In the genomic region with DNA sequence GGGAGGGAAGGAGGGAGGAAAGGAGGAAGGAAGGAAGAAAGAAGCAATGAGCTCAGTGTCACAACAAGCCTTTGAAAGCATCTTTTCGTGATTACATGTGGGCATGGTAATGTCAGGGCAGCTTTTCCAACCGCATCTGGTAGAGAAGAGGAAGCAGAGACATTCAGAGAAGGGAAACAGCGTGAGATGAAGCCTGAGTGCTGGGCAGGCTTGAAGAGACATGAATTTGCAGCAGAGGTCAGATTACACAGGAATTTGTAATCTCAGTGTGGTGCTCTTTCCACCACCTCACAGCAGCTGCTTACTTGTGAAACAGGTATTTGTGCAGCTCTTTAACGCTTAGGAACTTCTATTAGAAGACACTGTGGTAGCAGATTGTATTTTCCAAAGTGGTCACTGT, we compare ENCODE assay signal across 15 cellular contexts.
DNase-seq lines count a peak whose midpoint lies in the region; ATAC-seq, FAIRE-seq and TF ChIP-seq lines count a peak whose summit lies in the region.
"Had no signal": no experiment of that assay in that cellular context is flagged by ENCODE, and none has a peak within 500 bp of the region (broad histone marks: within the 10 kb centered on the region; RNA-seq: fewer than 3 reads in every experiment).

No MANE protein-coding gene starts in this region.

- H3K36me3 ChIP-seq in mammary epithelial cell (ENCODE audit: insufficient read depth, low read length) (no peaks in the 10 kb centered on the region), GM12878 (ENCODE audit: control insufficient read depth in 2 of 2, insufficient read depth in 2 of 2, low read length in 1 of 2) (no peaks in the 10 kb centered on the region)
- H3K36me3 ChIP-seq: gastroesophageal sphincter had no signal

- H3K79me2 ChIP-seq in mammary epithelial cell (ENCODE audit: insufficient read depth, low read length) (no peaks in the 10 kb centered on the region), GM12878 (ENCODE audit: control insufficient read depth, insufficient read depth, low read length) (no peaks in the 10 kb centered on the region)

- in situ Hi-C loops in mammary epithelial cell (cut with MboI; ENCODE audit: low sequenced_read_pairs in 2 of 2), result no loop called here
- in situ Hi-C loops in GM12878 (cut with MboI), result no loop called here

- H2AFZ ChIP-seq in mammary epithelial cell (ENCODE audit: low read depth, low read length), result no peak overlapping the region
- no peak overlapping the region for H2AFZ ChIP-seq in GM12878 (ENCODE audit: control insufficient read depth, low read depth, low read length)

- H3K9me3 ChIP-seq in mammary epithelial cell (replicated peaks; ENCODE audit: insufficient read depth, low read length) (no peaks in the 10 kb centered on the region), GM12878 (replicated peaks; ENCODE audit: control insufficient read depth, insufficient read depth, low read length) (no peaks in the 10 kb centered on the region)
- H3K9me3 ChIP-seq: gastroesophageal sphincter had no signal

- no peaks in the 10 kb centered on the region for H3K27me3 ChIP-seq in mammary epithelial cell (ENCODE audit: insufficient read depth, low read length)
- H3K27me3 ChIP-seq in GM12878 (replicated peaks in 1 of 2; ENCODE audit: control insufficient read depth in 2 of 2, insufficient read depth in 2 of 2, low read length in 1 of 2), result no peaks in the 10 kb centered on the region; a peak in 1 of 4 replicates
- H3K27me3 ChIP-seq: gastroesophageal sphincter had no signal

- H3K4me3 ChIP-seq in mammary epithelial cell (replicated peaks in 1 of 3; ENCODE audit: insufficient read depth in 1 of 3, low read depth in 2 of 3, low read length in 3 of 3) (no peak overlapping the region), GM12878 (no peak overlapping the region)
- H3K4me3 ChIP-seq: gastroesophageal sphincter had no signal

- H4K20me1 ChIP-seq in mammary epithelial cell (ENCODE audit: insufficient read depth, low read length), result no peaks in the 10 kb centered on the region
- no peaks in the 10 kb centered on the region for H4K20me1 ChIP-seq in GM12878 (ENCODE audit: control insufficient read depth, insufficient read depth)

- RAD21 ChIA-PET in GM12878 (lab: Charles Lee; ENCODE audit: unreplicated experiment), result no interaction called here

- CTCF ChIA-PET in mammary epithelial cell (lab: Charles Lee; ENCODE audit: low non-redundant PET) (no interaction called here), MCF 10A (lab: Yijun Ruan, JAX) (interaction anchor here (0.6 kb wide), 1 partner anchor 9 kb away, joined by 3 read pairs; no protein-coding TSS in a partner anchor), GM12878 (lab: Yijun Ruan, JAX) (interaction anchor here (1.7 kb wide), 1 partner anchor 434 kb away, joined by 4 read pairs; no protein-coding TSS in a partner anchor)

- H3K4me2 ChIP-seq in mammary epithelial cell (ENCODE audit: insufficient read depth, low read depth, low read length) (no peak overlapping the region), GM12878 (ENCODE audit: control insufficient read depth, insufficient read depth) (no peak overlapping the region)

- TF ChIP-seq POLR2A in GM12878 (IDR thresholded peaks at IDR 0.05; ENCODE audit: low read depth, low read length), result no peak

- SMC1A ChIA-PET in GM12878 (lab: Charles Lee; ENCODE audit: uncharacterized antibody, unreplicated experiment), result interaction anchor here (0.6 kb wide), 1 partner anchor 96 kb away, joined by 3 read pairs; no protein-coding TSS in a partner anchor

- TF ChIP-seq EP300 in GM12878 (IDR thresholded peaks at IDR 0.05; ENCODE audit: borderline replicate concordance in 1 of 2, control insufficient read depth in 1 of 2, low read depth in 2 of 2, low read length in 2 of 2), result no peak

- H3K27ac ChIP-seq in mammary epithelial cell (ENCODE audit: insufficient read depth, low read depth, low read length) (no peak overlapping the region), GM12878 (ENCODE audit: control insufficient read depth, insufficient read depth) (no peak overlapping the region)
- H3K27ac ChIP-seq: gastroesophageal sphincter had no signal

- POLR2A ChIA-PET in MCF 10A (lab: Yijun Ruan, JAX) (interaction anchor here (0.6 kb wide), 1 partner anchor 45 kb away, joined by 3 read pairs; no protein-coding TSS in a partner anchor), GM12878 (lab: Charles Lee) (no interaction called here)

- BruUV-seq in mammary epithelial cell (replicated peaks; lab: Mats Ljungman, UMichigan), result no TSS peak
- no TSS peak for BruUV-seq in MCF 10A (replicated peaks; lab: Mats Ljungman, UMichigan)
- no TSS peak for BruUV-seq in GM12878 (replicated peaks; lab: Mats Ljungman, UMichigan)

- ATAC-seq in GM12878, result no peak
- ATAC-seq in stimulated activated naive B cell treated with anti-CD40 and anti-IgM and Interleukin-4, amounts not matched to agents 10 μg/mL and 1 μg/mL and 100 μg/mL, for 72 hours (replicated peaks), result peak; percentile 87 to 91
- ATAC-seq: gastroesophageal sphincter, T-helper 17 cell had no signal

- FAIRE-seq in GM12878 (lab: Jason Lieb, UNC), result no peak
- FAIRE-seq: islet of Langerhans had no signal

- H3K4me1 ChIP-seq in mammary epithelial cell (ENCODE audit: insufficient read depth, low read length) (no peaks in the 10 kb centered on the region), GM12878 (ENCODE audit: control insufficient read depth, insufficient read depth, low read length) (no peaks in the 10 kb centered on the region)
- H3K4me1 ChIP-seq: gastroesophageal sphincter had no signal

- H3K4me3 Mint-ChIP-seq in MCF 10A (ENCODE audit: unreplicated experiment), result no peak overlapping the region
- peak overlapping the region in 1 of 2 donors; percentile 7 for H3K4me3 Mint-ChIP-seq in stimulated activated naive B cell treated with anti-CD40 and anti-IgM and Interleukin-4, amounts not matched to agents 10 μg/mL and 1 μg/mL and 100 μg/mL, for 72 hours
- H3K4me3 Mint-ChIP-seq: mesothelial cell of epicardium, T-helper 17 cell had no signal

- DNase-seq in mammary epithelial cell, result peak; percentile 5
- no peak for DNase-seq in MCF 10A (ENCODE audit: unreplicated experiment)
- DNase-seq in KG1 (lab: John Stamatoyannopoulos, UW), result peak; percentile 12
- no peak for DNase-seq in GM12878 (ENCODE audit: low read depth, low spot score)
- peak; percentile 23 for DNase-seq in stimulated activated naive B cell treated with anti-CD40 and anti-IgM and Interleukin-4, amounts not matched to agents 10 μg/mL and 1 μg/mL and 100 μg/mL, for 72 hours
- DNase-seq in GM19238 (ENCODE audit: insufficient read length, low spot score), result no peak
- DNase-seq in germinal center (ENCODE audit: low spot score), result no peak
- no peak for DNase-seq in cerebellar nuclear complex (lab: John Stamatoyannopoulos, UW)
- DNase-seq: activated T-cell treated with anti-CD3 and anti-CD28 coated beads for 4 hours; central memory CD4-positive, alpha-beta T cell; NCI-H1092 treated with DMSO at 0.1 percent for 48 hours; T-helper 17 cell had no signal

- H3K9me3 Mint-ChIP-seq in MCF 10A (ENCODE audit: unreplicated experiment), result no peaks in the 10 kb centered on the region
- H3K9me3 Mint-ChIP-seq in stimulated activated naive B cell treated with anti-CD40 and anti-IgM and Interleukin-4, amounts not matched to agents 10 μg/mL and 1 μg/mL and 100 μg/mL, for 72 hours, result peaks cover 3 to 5% of the 10 kb centered on the region in 2 donors

- H3K9ac ChIP-seq in mammary epithelial cell (ENCODE audit: insufficient read depth, low read length) (no peak overlapping the region), GM12878 (ENCODE audit: control insufficient read depth, insufficient read depth, low read length) (no peak overlapping the region)

- intact Hi-C loops in mammary epithelial cell (cut with micrococcal nuclease), result no loop called here
- intact Hi-C loops in MCF 10A (cut with micrococcal nuclease), result no loop called here
- intact Hi-C loops in GM12878 (cut with micrococcal nuclease; ENCODE audit: unreplicated experiment), result no loop called here

- no peaks in the 10 kb centered on the region for H3K27me3 Mint-ChIP-seq in MCF 10A (ENCODE audit: insufficient read depth, unreplicated experiment)
- peaks cover 0 to 4% of the 10 kb centered on the region in 2 donors for H3K27me3 Mint-ChIP-seq in stimulated activated naive B cell treated with anti-CD40 and anti-IgM and Interleukin-4, amounts not matched to agents 10 μg/mL and 1 μg/mL and 100 μg/mL, for 72 hours
- H3K27me3 Mint-ChIP-seq: T-helper 17 cell had no signal

- TF ChIP-seq RAD21 in GM12878 (IDR thresholded peaks at IDR 0.05; ENCODE audit: insufficient read depth, low read depth, low read length), result no peak

- H3K4me1 Mint-ChIP-seq in MCF 10A (ENCODE audit: insufficient read depth, unreplicated experiment), result peaks cover 5% of the 10 kb centered on the region
- peaks cover 4 to 5% of the 10 kb centered on the region in 2 donors for H3K4me1 Mint-ChIP-seq in stimulated activated naive B cell treated with anti-CD40 and anti-IgM and Interleukin-4, amounts not matched to agents 10 μg/mL and 1 μg/mL and 100 μg/mL, for 72 hours
- H3K4me1 Mint-ChIP-seq: mesothelial cell of epicardium, T-helper 17 cell had no signal

- no peaks in the 10 kb centered on the region for H3K36me3 Mint-ChIP-seq in MCF 10A (ENCODE audit: insufficient read depth, unreplicated experiment)
- H3K36me3 Mint-ChIP-seq in stimulated activated naive B cell treated with anti-CD40 and anti-IgM and Interleukin-4, amounts not matched to agents 10 μg/mL and 1 μg/mL and 100 μg/mL, for 72 hours, result no peaks in the 10 kb centered on the region
- H3K36me3 Mint-ChIP-seq: mesothelial cell of epicardium had no signal

- TF ChIP-seq CTCF in mammary epithelial cell (conservative IDR thresholded peaks at IDR 0.05 in 1 of 2, IDR thresholded peaks at IDR 0.05 in 1 of 2; ENCODE audit: extremely low read depth in 1 of 2, insufficient read depth in 1 of 2, low read depth in 1 of 2, low read length in 2 of 2) (no peak), MCF 10A (IDR thresholded peaks at IDR 0.05; ENCODE audit: unreplicated experiment) (no peak), GM12878 (IDR thresholded peaks at IDR 0.05 in 2 of 3, conservative IDR thresholded peaks at IDR 0.05 in 1 of 3; ENCODE audit: control insufficient read depth in 2 of 3, extremely low read depth in 1 of 3, insufficient read depth in 1 of 3, low read depth in 3 of 3, low read length in 3 of 3) (no peak)

- dilution Hi-C loops in mammary epithelial cell (cut with HindIII; ENCODE audit: low sequenced_read_pairs), result no loop called here

- H3K27ac Mint-ChIP-seq in MCF 10A (ENCODE audit: low read depth, unreplicated experiment), result no peak overlapping the region
- H3K27ac Mint-ChIP-seq in stimulated activated naive B cell treated with anti-CD40 and anti-IgM and Interleukin-4, amounts not matched to agents 10 μg/mL and 1 μg/mL and 100 μg/mL, for 72 hours, result peak overlapping the region; percentile 51
- H3K27ac Mint-ChIP-seq: mesothelial cell of epicardium, T-helper 17 cell had no signal

- WGBS in mammary epithelial cell (ENCODE audit: low coverage, missing lambda C conversion rate), result 58% methylated on average over 4 of the region's 4 CpGs
- WGBS in GM12878 (ENCODE audit: insufficient coverage, insufficient replicate concordance, low lambda C conversion rate, missing lambda C conversion rate), result 13% methylated on average over 4 of the region's 4 CpGs

TF ChIP-seq in GM12878, 131 proteins besides CTCF, POLR2A, EP300 and RAD21 (continues in another document):
- TF ChIP-seq NFIC (IDR thresholded peaks at IDR 0.05; ENCODE audit: low read depth, low read length) (no peak), HCFC1 (IDR thresholded peaks at IDR 0.05; ENCODE audit: low read length) (no peak), TCF7 (IDR thresholded peaks at IDR 0.05; ENCODE audit: borderline replicate concordance) (no peak)

Comparison
In these comparisons a context has a peak if more than half of its experiments do, and no peak if none do; other contexts are left out.
1. DNase-seq: peak in mammary epithelial cell (single experiment), KG1 (single experiment) and stimulated activated naive B cell treated with anti-CD40 and anti-IgM and Interleukin-4, amounts not matched to agents 10 μg/mL and 1 μg/mL and 100 μg/mL, for 72 hours (single experiment); none in MCF 10A (single experiment), GM12878 (single experiment), GM19238 (single experiment), germinal center (single experiment) and cerebellar nuclear complex (0 of 2).